15 cellular contexts compared by ENCODE assay signal in genomic region chr2:189570565-189570964, GRCh38. TPM values are rescaled to one million over a fixed set of nuclear protein-coding genes. Genes with fewer than 3 reads are reported as not detected.
DNase-seq lines count a peak whose midpoint lies in the region; ATAC-seq, FAIRE-seq and TF ChIP-seq lines count a peak whose summit lies in the region.
"Had no signal": no experiment of that assay in that cellular context is flagged by ENCODE, and none has a peak within 500 bp of the region (broad histone marks: within the 10 kb centered on the region; RNA-seq: fewer than 3 reads in every experiment).

No MANE protein-coding gene starts in this region.

- CTCF ChIA-PET in activated CD4-positive, alpha-beta T cell treated with anti-CD3 and anti-CD28 coated beads for 36 hours (lab: Charles Lee): interaction anchor here (1.0 kb wide), 1 partner anchor 10 kb away, joined by 4 read pairs; the partner anchor contains the start of gene SLC40A1

- ATAC-seq in activated CD4-positive, alpha-beta T cell treated with anti-CD3 and anti-CD28 coated beads for 36 hours: no peak
- no peak for ATAC-seq in HG03342 (IDR thresholded peaks at IDR 0.05; ENCODE audit: unreplicated experiment)
- no peak for ATAC-seq in omental fat pad (ENCODE audit: low FRiP score)
- no peak for ATAC-seq in GM18868 (IDR thresholded peaks at IDR 0.05; ENCODE audit: unreplicated experiment)
- ATAC-seq: activated CD8-positive, alpha-beta T cell treated with anti-CD3 and anti-CD28 coated beads, Interleukin-2, amount 10 ng/mL, durations not matched to agents 7 days and 5 days; heart right ventricle; Panc1 had no signal

- no peak for TF ChIP-seq CTCF in omental fat pad (IDR thresholded peaks at IDR 0.05)

- no peaks in the 10 kb centered on the region for H3K27me3 Mint-ChIP-seq in activated CD4-positive, alpha-beta T cell treated with anti-CD3 and anti-CD28 coated beads for 36 hours

- peak overlapping the region; percentile 60 for H3K27ac Mint-ChIP-seq in activated CD4-positive, alpha-beta T cell treated with anti-CD3 and anti-CD28 coated beads for 36 hours
- H3K27ac Mint-ChIP-seq: activated CD8-positive, alpha-beta T cell treated with anti-CD3 and anti-CD28 coated beads, Interleukin-2, amount 10 ng/mL, durations not matched to agents 7 days and 5 days had no signal

- H3K9me3 Mint-ChIP-seq in activated CD4-positive, alpha-beta T cell treated with anti-CD3 and anti-CD28 coated beads for 36 hours (ENCODE audit: low read depth): no peaks in the 10 kb centered on the region

- H3K4me1 Mint-ChIP-seq in activated CD4-positive, alpha-beta T cell treated with anti-CD3 and anti-CD28 coated beads for 36 hours: peaks cover 41% of the 10 kb centered on the region

- peak; percentile 13 for FAIRE-seq in urothelium cell line (lab: Jason Lieb, UNC)

- intact Hi-C loops in activated CD4-positive, alpha-beta T cell treated with anti-CD3 and anti-CD28 coated beads for 36 hours (cut with DNase I, micrococcal nuclease): no loop called here

- DNase-seq in activated CD4-positive, alpha-beta T cell treated with anti-CD3 and anti-CD28 coated beads for 36 hours: no peak
- no peak for DNase-seq in activated CD4-positive, alpha-beta T cell treated with anti-CD3 and anti-CD28 coated beads for 1 hour
- peak; percentile 25 for DNase-seq in amniotic stem cell (lab: John Stamatoyannopoulos, UW)
- DNase-seq in kidney glomerular epithelial cell (lab: John Stamatoyannopoulos, UW): peak; percentile 89
- peak; percentile 32 for DNase-seq in urothelium cell line (ENCODE audit: low spot score)
- DNase-seq in omental fat pad (ENCODE audit: low spot score): no peak
- DNase-seq: activated CD8-positive, alpha-beta T cell treated with anti-CD3 and anti-CD28 coated beads, Interleukin-2, amount 10 ng/mL, durations not matched to agents 7 days and 5 days; activated naive CD4-positive, alpha-beta T cell treated with anti-CD3 and anti-CD28 coated beads, Interleukin-2, amount 50 U/mL, for 16 hours; dorsolateral prefrontal cortex; heart right ventricle; midbrain; NCI-H2227 treated with DMSO at 0.1 percent for 48 hours had no signal

- POLR2A ChIA-PET in activated CD4-positive, alpha-beta T cell treated with anti-CD3 and anti-CD28 coated beads for 36 hours (lab: Charles Lee): no interaction called here

- H3K4me3 Mint-ChIP-seq in activated CD4-positive, alpha-beta T cell treated with anti-CD3 and anti-CD28 coated beads for 36 hours: no peak overlapping the region
- H3K4me3 Mint-ChIP-seq: activated CD8-positive, alpha-beta T cell treated with anti-CD3 and anti-CD28 coated beads, Interleukin-2, amount 10 ng/mL, durations not matched to agents 7 days and 5 days had no signal

- peaks cover 11% of the 10 kb centered on the region for H3K36me3 Mint-ChIP-seq in activated CD4-positive, alpha-beta T cell treated with anti-CD3 and anti-CD28 coated beads for 36 hours (ENCODE audit: low read depth)

RNA-seq across cellular contexts. Expression of gene SLC40A1, which starts 10.0 kb away (rescaled TPM):
- total RNA-seq in activated CD4-positive, alpha-beta T cell treated with anti-CD3 and anti-CD28 coated beads for 36 hours: 1 to 10 TPM; 4.2 TPM
- total RNA-seq in omental fat pad: 100 to 1,000 TPM in 3 of 4 donors, 10 to 100 TPM in 1; 34.8 to 227 (median 108) TPM

Comparison
In these comparisons a context has a peak if more than half of its experiments do, and no peak if none do; other contexts are left out.
1. DNase-seq: peak in amniotic stem cell (single experiment), kidney glomerular epithelial cell (single experiment) and urothelium cell line (single experiment); none in activated CD4-positive, alpha-beta T cell treated with anti-CD3 and anti-CD28 coated beads for 36 hours (single experiment), activated CD4-positive, alpha-beta T cell treated with anti-CD3 and anti-CD28 coated beads for 1 hour (single experiment) and omental fat pad (single experiment).
2. RNA of gene SLC40A1, which starts 10.0 kb away (total RNA-seq): 34.8 to 227 TPM in omental fat pad; 4.2 TPM in activated CD4-positive, alpha-beta T cell treated with anti-CD3 and anti-CD28 coated beads for 36 hours; every median in the first group is over 4 times any median in the second.